23 cellular contexts compared by ENCODE assay signal in genomic region chr6:81326856-81327561, GRCh38.
DNase-seq lines count a peak whose midpoint lies in the region; TF ChIP-seq lines count a peak whose summit lies in the region.
"Had no signal": no experiment of that assay in that cellular context is flagged by ENCODE, and none has a peak within 500 bp of the region (broad histone marks: within the 10 kb centered on the region; RNA-seq: fewer than 3 reads in every experiment).

No MANE protein-coding gene starts in this region.

- no peaks in the 10 kb centered on the region for H3K36me3 ChIP-seq in ACC112 (ENCODE audit: insufficient read depth, low read length)
- H3K36me3 ChIP-seq in adipocyte (ENCODE audit: control insufficient read depth, insufficient read depth, low read length, severe bottlenecking), result no peaks in the 10 kb centered on the region
- H3K36me3 ChIP-seq in stomach, result no peaks in the 10 kb centered on the region
- H3K36me3 ChIP-seq: ascending aorta, Peyer's patch, prostate gland, upper lobe of left lung had no signal

- DNase-seq in GM03348 (ENCODE audit: low spot score), result peak; percentile 8
- DNase-seq in adipocyte (ENCODE audit: low read depth), result peak; percentile 34
- peak; percentile 66 for DNase-seq in myocyte (ENCODE audit: low read depth)
- DNase-seq in NCI-H1105 (lab: John Stamatoyannopoulos, UW), result no peak
- DNase-seq in stomach, result no peak
- no peak for DNase-seq in stimulated activated CD4-positive, alpha-beta T cell treated with anti-CD3 and anti-CD28 coated beads, Interleukin-12 subunit alpha, Interleukin-12 subunit beta, amount 100 ng/mL, for 4 hours
- no peak for DNase-seq in NCI-H345 treated with DMSO at 0.1 percent for 48 hours (lab: John Stamatoyannopoulos, UW; ENCODE audit: unreplicated experiment)
- DNase-seq: activated CD4-positive, alpha-beta T cell treated with anti-CD3 and anti-CD28 coated beads, Interleukin-2, amount 50 U/mL, for 1 hour; activated naive CD4-positive, alpha-beta T cell; cortex of kidney; glutamatergic neuron; immature natural killer cell; NCI-H1092; Peyer's patch; stimulated activated naive CD4-positive, alpha-beta T cell treated with Interleukin-2 at 50 U/mL for 16 hours; upper lobe of left lung had no signal

- H2AFZ ChIP-seq in ACC112 (ENCODE audit: low read length, unreplicated experiment), result peak overlapping the region; percentile 36
- H2AFZ ChIP-seq: GM23338 had no signal

- no peak overlapping the region for H3K9ac ChIP-seq in adipocyte (ENCODE audit: low read length)

- H3K4me3 ChIP-seq in ACC112 (ENCODE audit: low read depth, low read length) (no peak overlapping the region), adipocyte (ENCODE audit: low read length) (peak overlapping the region; percentile 52), stomach (no peak overlapping the region)
- H3K4me3 ChIP-seq: ascending aorta, GM23338, K562, Peyer's patch, prostate gland, upper lobe of left lung had no signal

- 67 to 73% (median 72%) methylated on average over 7 of the region's 7 CpGs for WGBS in stomach, 5 donors

- intact Hi-C loops in stomach (cut with DNase I; ENCODE audit: low total_unique reads), result no loop called here

- TF ChIP-seq EP300 in stomach (IDR thresholded peaks at IDR 0.05), result no peak

- H3K27me3 ChIP-seq in ACC112 (ENCODE audit: insufficient read depth, low read length) (no peaks in the 10 kb centered on the region), adipocyte (replicated peaks; ENCODE audit: control insufficient read depth, insufficient read depth, low read length) (no peaks in the 10 kb centered on the region), stomach (no peaks in the 10 kb centered on the region)
- H3K27me3 ChIP-seq: ascending aorta, Peyer's patch, upper lobe of left lung had no signal

- H3K4me1 ChIP-seq in ACC112 (ENCODE audit: control insufficient read depth, insufficient read depth, low read length, unreplicated experiment) (peaks cover 11% of the 10 kb centered on the region), adipocyte (ENCODE audit: control insufficient read depth, insufficient read depth, low read length) (peaks cover 14% of the 10 kb centered on the region), stomach (no peaks in the 10 kb centered on the region)
- H3K4me1 ChIP-seq: ascending aorta, Peyer's patch, prostate gland, upper lobe of left lung had no signal

- H3K79me2 ChIP-seq in ACC112 (ENCODE audit: control insufficient read depth, insufficient read depth, low read length, unreplicated experiment), result no peaks in the 10 kb centered on the region

- no peak for TF ChIP-seq POLR2A in stomach (IDR thresholded peaks at IDR 0.05)

- no peak for TF ChIP-seq CTCF in stomach (IDR thresholded peaks at IDR 0.05)

- H3K9me3 ChIP-seq in adipocyte (ENCODE audit: control insufficient read depth, low read length) (no peaks in the 10 kb centered on the region), stomach (no peaks in the 10 kb centered on the region)
- H3K9me3 ChIP-seq: ascending aorta, Peyer's patch, prostate gland, upper lobe of left lung had no signal

- H3K27ac ChIP-seq in ACC112 (ENCODE audit: low read depth, low read length) (no peak overlapping the region), stomach (no peak overlapping the region)
- H3K27ac ChIP-seq: ascending aorta, epithelial cell of prostate, HL-60, Peyer's patch, prostate gland, upper lobe of left lung had no signal

Comparison
In these comparisons a context has a peak if more than half of its experiments do, and no peak if none do; other contexts are left out.
1. DNase-seq: peak in GM03348 (single experiment), adipocyte (single experiment) and myocyte (single experiment); none in NCI-H1105 (single experiment), stomach (single experiment), stimulated activated CD4-positive, alpha-beta T cell treated with anti-CD3 and anti-CD28 coated beads, Interleukin-12 subunit alpha, Interleukin-12 subunit beta, amount 100 ng/mL, for 4 hours (single experiment) and NCI-H345 treated with DMSO at 0.1 percent for 48 hours (single experiment).